ENCODE assay signal across 20 cellular contexts in the genomic region with DNA sequence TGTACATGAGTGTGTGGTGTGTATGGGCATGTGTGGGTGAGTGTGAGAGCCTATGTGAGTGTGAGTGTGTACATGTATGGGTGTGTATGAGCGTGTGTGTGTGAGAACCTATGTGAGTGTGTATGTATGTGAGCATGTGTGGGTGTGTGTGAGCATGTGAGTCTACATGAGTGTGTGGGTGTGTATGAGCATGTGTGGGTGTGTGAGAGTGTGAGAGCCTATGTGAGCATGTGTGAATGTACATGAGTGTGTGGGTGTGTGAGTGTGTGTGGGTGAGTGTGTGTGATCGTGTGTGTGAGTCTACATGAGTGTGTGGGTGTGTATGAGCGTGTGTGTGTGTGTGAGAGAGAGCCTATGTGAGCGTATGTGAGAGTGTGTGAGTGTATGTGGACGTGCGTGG.
"Had no signal": no experiment of that assay in that cellular context is flagged by ENCODE, and none has a peak within 500 bp of the region (broad histone marks: within the 10 kb centered on the region; RNA-seq: fewer than 3 reads in every experiment).

No MANE protein-coding gene starts in this region.

- H3K36me3 Mint-ChIP-seq: activated CD4-positive, alpha-beta memory T cell treated with anti-CD3 and anti-CD28 coated beads for 36 hours; activated naive CD8-positive, alpha-beta T cell treated with anti-CD3 and anti-CD28 coated beads for 36 hours had no signal

- H3K36me3 ChIP-seq: brain microvascular endothelial cell had no signal

- DNase-seq: activated CD4-positive, alpha-beta memory T cell treated with anti-CD3 and anti-CD28 coated beads for 36 hours; activated CD4-positive, alpha-beta T cell treated with anti-CD3 and anti-CD28 coated beads, Interleukin-2, amount 10 ng/mL, durations not matched to agents 7 days and 5 days; activated CD4-positive, CD25-positive, alpha-beta regulatory T cell; activated CD8-positive, alpha-beta memory T cell treated with anti-CD3 and anti-CD28 coated beads for 24 hours; activated gamma-delta T cell; activated naive CD4-positive, alpha-beta T cell treated with anti-CD3 and anti-CD28 coated beads for 36 hours; activated naive CD8-positive, alpha-beta T cell treated with anti-CD3 and anti-CD28 coated beads for 36 hours; activated T-cell treated with anti-CD3 and anti-CD28 coated beads, Interleukin-2, amount 50 U/mL, for 48 hours; brain microvascular endothelial cell; cerebellar nuclear complex; NCI-H1048; NCI-H146; NCI-H187 treated with DMSO at 0.1 percent for 48 hours; NCI-H2081 treated with DMSO at 0.1 percent for 48 hours; NCI-H446; NCI-H524; SIG-M5; T-helper 2 cell had no signal

- H3K27ac Mint-ChIP-seq: activated CD4-positive, alpha-beta memory T cell treated with anti-CD3 and anti-CD28 coated beads for 36 hours; activated CD4-positive, alpha-beta T cell treated with anti-CD3 and anti-CD28 coated beads, Interleukin-2, amount 10 ng/mL, durations not matched to agents 7 days and 5 days; activated naive CD4-positive, alpha-beta T cell treated with anti-CD3 and anti-CD28 coated beads for 36 hours; activated naive CD8-positive, alpha-beta T cell treated with anti-CD3 and anti-CD28 coated beads for 36 hours; activated T-helper 17 cell treated with anti-CD3 and anti-CD28 coated beads, Interleukin-2, amount 50 U/mL, for 72 hours had no signal

- H3K27me3 Mint-ChIP-seq: activated CD4-positive, alpha-beta memory T cell treated with anti-CD3 and anti-CD28 coated beads for 36 hours; activated CD4-positive, alpha-beta T cell treated with anti-CD3 and anti-CD28 coated beads, Interleukin-2, amount 10 ng/mL, durations not matched to agents 7 days and 5 days had no signal

- H3K4me1 Mint-ChIP-seq: activated CD4-positive, alpha-beta T cell treated with anti-CD3 and anti-CD28 coated beads, Interleukin-2, amount 10 ng/mL, durations not matched to agents 7 days and 5 days; activated naive CD8-positive, alpha-beta T cell treated with anti-CD3 and anti-CD28 coated beads for 36 hours; activated T-helper 17 cell treated with anti-CD3 and anti-CD28 coated beads, Interleukin-2, amount 50 U/mL, for 72 hours had no signal

- H3K27me3 ChIP-seq: brain microvascular endothelial cell had no signal

- H3K9me3 Mint-ChIP-seq: activated CD4-positive, alpha-beta memory T cell treated with anti-CD3 and anti-CD28 coated beads for 36 hours; activated CD4-positive, alpha-beta T cell treated with anti-CD3 and anti-CD28 coated beads, Interleukin-2, amount 10 ng/mL, durations not matched to agents 7 days and 5 days; activated naive CD4-positive, alpha-beta T cell treated with anti-CD3 and anti-CD28 coated beads for 36 hours; activated naive CD8-positive, alpha-beta T cell treated with anti-CD3 and anti-CD28 coated beads for 36 hours had no signal

- ATAC-seq: activated T-helper 17 cell treated with anti-CD3 and anti-CD28 coated beads, Interleukin-2, amount 50 U/mL, for 72 hours had no signal

- H3K4me3 Mint-ChIP-seq: activated CD4-positive, alpha-beta memory T cell treated with anti-CD3 and anti-CD28 coated beads for 36 hours; activated CD4-positive, alpha-beta T cell treated with anti-CD3 and anti-CD28 coated beads, Interleukin-2, amount 10 ng/mL, durations not matched to agents 7 days and 5 days; activated naive CD4-positive, alpha-beta T cell treated with anti-CD3 and anti-CD28 coated beads for 36 hours; activated naive CD8-positive, alpha-beta T cell treated with anti-CD3 and anti-CD28 coated beads for 36 hours; activated T-helper 17 cell treated with anti-CD3 and anti-CD28 coated beads, Interleukin-2, amount 50 U/mL, for 72 hours had no signal

- H3K27ac ChIP-seq: brain microvascular endothelial cell, VCaP had no signal
